Comparison of ENCODE assay signal across 1 cellular context in the genomic region with DNA sequence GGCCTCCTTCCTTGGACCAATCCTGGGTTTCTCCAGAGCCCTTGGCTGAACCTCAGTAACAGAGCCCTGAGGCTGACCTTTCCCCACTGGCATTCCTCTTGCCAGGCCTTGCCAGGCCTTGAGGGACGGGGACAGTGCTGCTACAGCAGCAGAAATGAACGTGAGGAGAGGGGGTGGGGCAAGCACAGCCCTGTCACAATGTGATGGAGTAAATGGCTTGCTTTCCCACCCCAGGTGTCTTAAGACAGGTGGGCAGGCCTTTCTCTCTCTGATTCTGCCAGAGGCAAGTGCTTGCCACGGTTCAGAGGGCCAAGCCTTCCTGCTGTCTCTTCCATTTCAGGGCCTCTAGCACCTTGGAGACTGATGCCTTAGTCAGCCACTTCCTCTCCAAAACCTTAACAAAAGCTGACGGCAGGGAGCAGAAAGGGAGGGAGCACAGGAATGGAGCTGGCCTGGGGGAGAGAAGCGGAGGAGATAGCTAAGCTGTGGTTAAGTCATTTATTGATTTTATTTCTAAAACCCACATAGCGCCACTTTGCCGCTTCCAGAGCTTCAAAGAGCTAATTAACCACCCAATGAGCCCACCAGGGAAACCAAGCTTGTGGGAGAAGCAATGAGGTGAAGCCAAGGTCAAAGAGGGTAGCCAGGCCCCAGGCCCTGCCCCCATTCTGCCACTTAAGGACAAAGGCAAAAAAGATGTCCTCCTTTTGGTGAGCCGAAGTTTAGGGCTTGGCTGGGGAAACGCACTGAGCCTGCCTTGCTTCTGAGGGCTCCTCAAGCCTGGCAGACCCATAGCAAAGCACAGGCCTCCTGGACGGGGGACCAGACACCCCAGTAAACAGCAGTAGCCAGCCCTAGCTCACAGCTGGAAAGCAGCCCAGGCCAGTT.
TF ChIP-seq lines count a peak whose summit lies in the region.

No MANE protein-coding gene starts in this region.

TF ChIP-seq in endothelial cell of umbilical vein, 7 proteins besides CTCF, POLR2A, EP300 and RAD21 (continued from another document):
- TF ChIP-seq EZH2 (IDR thresholded peaks at IDR 0.05; ENCODE audit: borderline replicate concordance, low read depth, low read length, severe bottlenecking): no peak
TF ChIP-seq in endothelial cell of umbilical vein: peak in this region for 1.
